Comparison of ENCODE assay signal across 8 cellular contexts in genomic region chrX:118536204-118536603, GRCh38. TPM values are rescaled to one million over a fixed set of nuclear protein-coding genes. Genes with fewer than 3 reads are reported as not detected.
A peak's percentile ranks its signal among the peaks of the same experiment; 100 is the strongest.
DNase-seq lines count a peak whose midpoint lies in the region; ATAC-seq and TF ChIP-seq lines count a peak whose summit lies in the region.

No MANE protein-coding gene starts in this region.

- no peak for ATAC-seq in SK-N-SH treated with all-trans-retinoic acid at 6 μM for 48 hours
- peak; percentile 70 for ATAC-seq in HG02678 (IDR thresholded peaks at IDR 0.05; ENCODE audit: unreplicated experiment)
- ATAC-seq in lower lobe of right lung: no peak

- H3K79me2 ChIP-seq in SK-N-SH (ENCODE audit: insufficient read depth): no peaks in the 10 kb centered on the region; the same call in 1 of the 2 replicates
- no peaks in the 10 kb centered on the region for H3K79me2 ChIP-seq in parathyroid adenoma

- H3K9me2 ChIP-seq in SK-N-SH: no peaks in the 10 kb centered on the region

- 46% methylated on average over 2 of the region's 2 CpGs for WGBS in SK-N-SH (ENCODE audit: low lambda C conversion rate)

- H3K4me2 ChIP-seq in SK-N-SH (no peak overlapping the region), parathyroid adenoma (ENCODE audit: low read length) (no peak overlapping the region)

- H3K36me3 ChIP-seq in SK-N-SH (replicated peaks in 1 of 2; ENCODE audit: control insufficient read depth in 1 of 2, insufficient read depth in 2 of 2, low read length in 1 of 2): no peaks in the 10 kb centered on the region
- H3K36me3 ChIP-seq in SJSA1: no peaks in the 10 kb centered on the region
- no peaks in the 10 kb centered on the region for H3K36me3 ChIP-seq in parathyroid adenoma (ENCODE audit: control insufficient read depth, insufficient read depth, low read length)
- no peaks in the 10 kb centered on the region for H3K36me3 ChIP-seq in lower lobe of right lung

- intact Hi-C loops in lower lobe of right lung (cut with DNase I): no loop called here

- no peaks in the 10 kb centered on the region for H3K27me3 ChIP-seq in SK-N-SH (ENCODE audit: insufficient read depth)
- no peaks in the 10 kb centered on the region for H3K27me3 ChIP-seq in SJSA1 (replicated peaks)
- no peaks in the 10 kb centered on the region for H3K27me3 ChIP-seq in parathyroid adenoma (ENCODE audit: control insufficient read depth, insufficient read depth, low read length)
- H3K27me3 ChIP-seq in lower lobe of right lung (ENCODE audit: low read depth): no peaks in the 10 kb centered on the region

- no peaks in the 10 kb centered on the region for H3K9me3 ChIP-seq in SK-N-SH
- H3K9me3 ChIP-seq in SJSA1 (replicated peaks): no peaks in the 10 kb centered on the region
- no peaks in the 10 kb centered on the region for H3K9me3 ChIP-seq in parathyroid adenoma (ENCODE audit: control insufficient read depth, low read length)
- no peaks in the 10 kb centered on the region for H3K9me3 ChIP-seq in lower lobe of right lung

- H2AFZ ChIP-seq in SK-N-SH (ENCODE audit: low read depth) (no peak overlapping the region), parathyroid adenoma (peak overlapping the region; percentile 46)

- no peaks in the 10 kb centered on the region for H4K20me1 ChIP-seq in SK-N-SH (ENCODE audit: insufficient read depth)

- POLR2A ChIA-PET in SK-N-SH (lab: Yijun Ruan, JAX): no interaction called here

- no peak for TF ChIP-seq RAD21 in SK-N-SH (IDR thresholded peaks at IDR 0.05; ENCODE audit: low read length)

- TF ChIP-seq EP300 in SK-N-SH (IDR thresholded peaks at IDR 0.05; ENCODE audit: borderline replicate concordance in 1 of 2, low read depth in 1 of 2, low read length in 1 of 2): no peak

- no peak for DNase-seq in SK-N-SH
- DNase-seq in SJSA1 (ENCODE audit: low read depth in 1 of 2, low spot score in 2 of 2): no peak
- no peak for DNase-seq in lower lobe of right lung
- no peak for DNase-seq in LoVo (ENCODE audit: low spot score)
- no peak for DNase-seq in COLO829 (ENCODE audit: low spot score)

- TF ChIP-seq CTCF in SK-N-SH (IDR thresholded peaks at IDR 0.05) (no peak), parathyroid adenoma (IDR thresholded peaks at IDR 0.05) (no peak), lower lobe of right lung (IDR thresholded peaks at IDR 0.05) (no peak)

- no peak overlapping the region for H3K9ac ChIP-seq in SK-N-SH
- H3K9ac ChIP-seq in parathyroid adenoma: no peak overlapping the region

- H3K4me1 ChIP-seq in SK-N-SH (ENCODE audit: control insufficient read depth in 1 of 2, insufficient read depth in 2 of 2, low read depth in 1 of 2, low read length in 1 of 2): no peaks in the 10 kb centered on the region; a peak in 2 of 4 replicates
- H3K4me1 ChIP-seq in SJSA1 (replicated peaks): peaks cover 20% of the 10 kb centered on the region
- no peaks in the 10 kb centered on the region for H3K4me1 ChIP-seq in parathyroid adenoma
- no peaks in the 10 kb centered on the region for H3K4me1 ChIP-seq in lower lobe of right lung

- no peak overlapping the region for H3K4me3 ChIP-seq in SK-N-SH (ENCODE audit: low read depth in 2 of 2, low read length in 1 of 2)
- no peak overlapping the region for H3K4me3 ChIP-seq in SJSA1
- H3K4me3 ChIP-seq in parathyroid adenoma (ENCODE audit: low read depth, low read length): no peak overlapping the region
- H3K4me3 ChIP-seq in lower lobe of right lung: no peak overlapping the region

- CTCF ChIA-PET in SK-N-SH (lab: Yijun Ruan, JAX): no interaction called here

- H3K27ac ChIP-seq in SK-N-SH (ENCODE audit: low read depth in 2 of 2, low read length in 1 of 2): peak overlapping the region; percentile 63 to 71
- H3K27ac ChIP-seq in SJSA1: peak overlapping the region; percentile 56; the same call in 1 of the 2 replicates
- H3K27ac ChIP-seq in parathyroid adenoma: no peak overlapping the region
- H3K27ac ChIP-seq in lower lobe of right lung: no peak overlapping the region

- peaks cover 8% of the 10 kb centered on the region for H3F3A ChIP-seq in SK-N-SH (replicated peaks; ENCODE audit: insufficient read depth)

TF ChIP-seq in SK-N-SH, 30 proteins besides CTCF, POLR2A, EP300 and RAD21 (continues in another document):
- TF ChIP-seq PBX3 (IDR thresholded peaks at IDR 0.05) (no peak), FOXJ3 (CRISPR knock-in tag; IDR thresholded peaks at IDR 0.05) (no peak), POLR2AphosphoS5 (IDR thresholded peaks at IDR 0.05; ENCODE audit: low read depth, low read length) (no peak), REST (IDR thresholded peaks at IDR 0.05; ENCODE audit: low read depth, low read length) (no peak), TCF12 (IDR thresholded peaks at IDR 0.05) (no peak), RFX5 (IDR thresholded peaks at IDR 0.05; ENCODE audit: low read length) (no peak)

TF ChIP-seq in SK-N-SH treated with all-trans-retinoic acid at 6 μM for 48 hours, 23 proteins besides CTCF, POLR2A, EP300 and RAD21:
- TF ChIP-seq ZNF70 (CRISPR knock-in tag; IDR thresholded peaks at IDR 0.05) (no peak), PATZ1 (CRISPR knock-in tag; IDR thresholded peaks at IDR 0.05; ENCODE audit: borderline replicate concordance) (no peak), RARB (CRISPR knock-in tag; IDR thresholded peaks at IDR 0.05) (no peak), PPARA (CRISPR knock-in tag; IDR thresholded peaks at IDR 0.05; ENCODE audit: borderline replicate concordance) (no peak), BACH2 (CRISPR knock-in tag; IDR thresholded peaks at IDR 0.05; ENCODE audit: borderline replicate concordance) (no peak), ZFP3 (CRISPR knock-in tag; IDR thresholded peaks at IDR 0.05) (no peak)

RNA-seq across cellular contexts. Expression of gene DOCK11, which starts 40.6 kb away (rescaled TPM):
- polyA plus RNA-seq in SK-N-SH (2012; rRNA removed): 34.8 and 39.3 TPM in 2 replicates
- polyA plus RNA-seq in SK-N-SH (2012; cell fraction: cytosol; rRNA removed): 50.5 and 72.0 TPM in 2 replicates
- 24.0 and 47.2 TPM in 2 replicates for polyA plus RNA-seq in SK-N-SH (2012; cell fraction: nucleus; rRNA removed)
- 9.5 and 14.8 TPM in 2 replicates for total RNA-seq in SJSA1 (2014; rRNA removed; shearing (Covaris generic))
- 76.2 TPM for total RNA-seq in lower lobe of right lung

Comparison
In these comparisons a context has a peak if more than half of its experiments do, and no peak if none do; other contexts are left out.
1. H3K27ac ChIP-seq: peak in SK-N-SH (2 of 2) and SJSA1 (single experiment); none in parathyroid adenoma (single experiment) and lower lobe of right lung (single experiment).